12 cellular contexts compared by ENCODE assay signal in genomic region chr10:4763960-4764428, GRCh38.
DNase-seq lines count a peak whose midpoint lies in the region; ATAC-seq, FAIRE-seq and TF ChIP-seq lines count a peak whose summit lies in the region.
"Had no signal": no experiment of that assay in that cellular context is flagged by ENCODE, and none has a peak within 500 bp of the region (broad histone marks: within the 10 kb centered on the region; RNA-seq: fewer than 3 reads in every experiment).

No MANE protein-coding gene starts in this region.

- no peaks in the 10 kb centered on the region for H3K36me3 ChIP-seq in pancreas
- H3K36me3 ChIP-seq in WERI-Rb-1: no peaks in the 10 kb centered on the region

- no peak for ATAC-seq in pancreas

- H3K27me3 ChIP-seq in pancreas: no peaks in the 10 kb centered on the region
- H3K27me3 ChIP-seq in WERI-Rb-1 (ENCODE audit: insufficient read depth, low read depth, severe bottlenecking): no peaks in the 10 kb centered on the region

- no peaks in the 10 kb centered on the region for H3K4me1 ChIP-seq in pancreas

- peak; percentile 89 for DNase-seq in GM04503 (ENCODE audit: low read depth)
- peak; percentile 52 for DNase-seq in SW480 (ENCODE audit: low spot score)
- peak; percentile 80 for DNase-seq in fibroblast of villous mesenchyme (ENCODE audit: low read depth)
- no peak for DNase-seq in H54 (ENCODE audit: insufficient read length, low spot score)
- no peak for DNase-seq in pancreas
- DNase-seq in central memory CD4-positive, alpha-beta T cell: no peak
- DNase-seq in WERI-Rb-1: no peak
- DNase-seq: amniotic stem cell; CD4-positive, alpha-beta memory T cell; NCI-H1048; stimulated activated CD4-positive, alpha-beta T cell treated with anti-CD3 and anti-CD28 coated beads, Interleukin-2, amount 100 ng/mL, for 48 hours had no signal

- FAIRE-seq in A204.1 (lab: Jason Lieb, UNC) (peak; percentile 97), H54 (lab: Jason Lieb, UNC) (no peak), pancreas (lab: Jason Lieb, UNC) (no peak)

- no peak for TF ChIP-seq CTCF in fibroblast of villous mesenchyme (IDR thresholded peaks at IDR 0.05; ENCODE audit: insufficient read depth, low read depth, low read length)
- TF ChIP-seq CTCF in pancreas (IDR thresholded peaks at IDR 0.05): no peak
- no peak for TF ChIP-seq CTCF in WERI-Rb-1 (IDR thresholded peaks at IDR 0.05; ENCODE audit: low read depth, low read length)

- intact Hi-C loops in pancreas (cut with DNase I): loop anchor here in 2 of 3 donors (10.0 kb wide), 2 partner anchors 1549 to 1559 kb away; no protein-coding TSS in a partner anchor

- H3K9me3 ChIP-seq in pancreas (no peaks in the 10 kb centered on the region), WERI-Rb-1 (ENCODE audit: severe bottlenecking) (no peaks in the 10 kb centered on the region)

- H3K27ac ChIP-seq in pancreas (no peak overlapping the region), WERI-Rb-1 (no peak overlapping the region)

- TF ChIP-seq POLR2A in H54 (IDR thresholded peaks at IDR 0.05; ENCODE audit: low read depth, low read length): no peak

- WGBS in pancreas, 2 donors: 72 to 83% methylated on average over 6 of the region's 6 CpGs

- H3K4me3 ChIP-seq in fibroblast of villous mesenchyme (ENCODE audit: low read depth, low read length): no peak overlapping the region
- H3K4me3 ChIP-seq in pancreas: no peak overlapping the region
- H3K4me3 ChIP-seq in WERI-Rb-1 (ENCODE audit: low read depth, low read length): no peak overlapping the region

Comparison
In these comparisons a context has a peak if more than half of its experiments do, and no peak if none do; other contexts are left out.
1. DNase-seq: peak in GM04503 (single experiment), SW480 (single experiment) and fibroblast of villous mesenchyme (single experiment); none in H54 (single experiment), pancreas (0 of 6), central memory CD4-positive, alpha-beta T cell (single experiment) and WERI-Rb-1 (single experiment).